ENCODE assay signal across 1 cellular context in genomic region chr11:7533199-7534029, GRCh38.
TF ChIP-seq lines count a peak whose summit lies in the region.

No MANE protein-coding gene starts in this region.

TF ChIP-seq in IMR-90, 13 proteins besides CTCF, POLR2A, EP300 and RAD21 (continued from another document):
- no peak for TF ChIP-seq ELK1 (IDR thresholded peaks at IDR 0.05; ENCODE audit: borderline replicate concordance, low read depth, low read length)
